9 cellular contexts compared by ENCODE assay signal in the genomic region with DNA sequence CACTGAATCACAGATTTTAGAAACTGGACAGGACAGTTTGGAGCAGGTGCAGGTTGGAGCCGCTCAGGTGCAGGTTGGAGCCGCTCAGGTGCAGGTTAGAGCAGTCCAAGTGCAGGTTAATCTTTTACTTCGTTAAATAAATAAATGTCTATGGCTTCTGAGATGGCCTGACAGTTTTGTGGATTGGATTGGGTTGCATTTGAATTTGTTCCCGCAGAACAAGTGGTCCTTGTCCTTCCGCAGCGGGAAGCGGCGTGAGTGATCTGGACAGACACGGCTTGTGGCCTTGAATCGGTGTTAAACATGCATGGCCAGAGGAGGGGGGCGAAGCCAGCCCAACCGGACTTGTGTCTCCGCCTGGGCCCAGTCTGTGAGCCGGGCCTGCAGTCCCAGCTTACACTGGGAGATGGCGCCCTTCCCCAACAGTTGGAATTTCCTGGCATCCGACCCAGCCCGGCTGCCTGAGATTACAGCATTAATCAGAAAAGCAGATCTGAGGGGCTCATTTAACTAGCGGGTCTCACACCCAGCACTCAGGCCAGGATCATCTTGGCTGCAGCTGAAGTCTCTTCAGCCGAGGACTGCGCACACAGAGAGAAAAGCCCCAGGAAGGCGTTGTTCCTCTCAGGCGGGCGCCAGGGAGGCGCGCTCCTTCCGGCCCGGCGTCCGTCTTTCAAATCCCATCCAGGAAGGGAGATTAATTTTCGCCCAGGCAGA. TPM values are rescaled to one million over a fixed set of nuclear protein-coding genes. Genes with fewer than 3 reads are reported as not detected.
DNase-seq lines count a peak whose midpoint lies in the region; ATAC-seq lines count a peak whose summit lies in the region.
"Had no signal": no experiment of that assay in that cellular context is flagged by ENCODE, and none has a peak within 500 bp of the region (broad histone marks: within the 10 kb centered on the region; RNA-seq: fewer than 3 reads in every experiment).

No MANE protein-coding gene starts in this region.

- ATAC-seq in GM18520 (IDR thresholded peaks at IDR 0.05; ENCODE audit: unreplicated experiment) (no peak), HG02973 (IDR thresholded peaks at IDR 0.05; ENCODE audit: unreplicated experiment) (no peak)

- in situ Hi-C loops in Caki2 (cut with HindIII; ENCODE audit: low pct_unique_long_range_greater_than_20kb, low sequenced_read_pairs) = no loop called here

- no peak overlapping the region for H3K27ac ChIP-seq in caudate nucleus (ENCODE audit: low read depth, low read length)

- DNase-seq in Caki2 (ENCODE audit: low read depth) (peak; percentile 60), HT-29 (ENCODE audit: low spot score) (peak; percentile 82), RPMI7951 (ENCODE audit: low read depth) (peak; percentile 37), caudate nucleus (lab: John Stamatoyannopoulos, UW) (peak in 55 of 61 donors; percentile 29 to 82 (median 67)), kidney glomerular epithelial cell (lab: John Stamatoyannopoulos, UW) (peak; percentile 3)
- DNase-seq in stimulated activated CD4-positive, alpha-beta T cell treated with anti-CD3 and anti-CD28 coated beads, Interleukin-15, amount 100 ng/mL, for 48 hours (ENCODE audit: low read depth in 2 of 2) = peak; percentile 8 to 33

RNA-seq across cellular contexts. Expression of a gene that starts 1.5 kb away (rescaled TPM):
- 2.6 and 3.7 TPM in 2 replicates for total RNA-seq in Caki2 (2014; rRNA removed; shearing (Covaris generic); ENCODE audit: low replicate concordance)
- total RNA-seq in HT-29 (2014; rRNA removed; shearing (Covaris generic)) = not detected in 2 replicates
- total RNA-seq in RPMI7951 (2014; rRNA removed; shearing (Covaris generic)) = 0.12 and 0.29 TPM in 2 replicates
- total RNA-seq: T-helper 2 cell treated with Interferon-gamma antibody and Interleukin-4, amounts not matched to agents 100 ng/mL and 5 ng/mL, for 36 hours had no signal

Comparison
In these comparisons a context has a peak if more than half of its experiments do, and no peak if none do; other contexts are left out.
1. DNase-seq: peak in every context shown above with its lines; median percentile 82 in HT-29; 67 in caudate nucleus; 60 in Caki2; 37 in RPMI7951; 20 in stimulated activated CD4-positive, alpha-beta T cell treated with anti-CD3 and anti-CD28 coated beads, Interleukin-15, amount 100 ng/mL, for 48 hours; 3 in kidney glomerular epithelial cell.